ENCODE assay signal across 19 cellular contexts in the genomic region with DNA sequence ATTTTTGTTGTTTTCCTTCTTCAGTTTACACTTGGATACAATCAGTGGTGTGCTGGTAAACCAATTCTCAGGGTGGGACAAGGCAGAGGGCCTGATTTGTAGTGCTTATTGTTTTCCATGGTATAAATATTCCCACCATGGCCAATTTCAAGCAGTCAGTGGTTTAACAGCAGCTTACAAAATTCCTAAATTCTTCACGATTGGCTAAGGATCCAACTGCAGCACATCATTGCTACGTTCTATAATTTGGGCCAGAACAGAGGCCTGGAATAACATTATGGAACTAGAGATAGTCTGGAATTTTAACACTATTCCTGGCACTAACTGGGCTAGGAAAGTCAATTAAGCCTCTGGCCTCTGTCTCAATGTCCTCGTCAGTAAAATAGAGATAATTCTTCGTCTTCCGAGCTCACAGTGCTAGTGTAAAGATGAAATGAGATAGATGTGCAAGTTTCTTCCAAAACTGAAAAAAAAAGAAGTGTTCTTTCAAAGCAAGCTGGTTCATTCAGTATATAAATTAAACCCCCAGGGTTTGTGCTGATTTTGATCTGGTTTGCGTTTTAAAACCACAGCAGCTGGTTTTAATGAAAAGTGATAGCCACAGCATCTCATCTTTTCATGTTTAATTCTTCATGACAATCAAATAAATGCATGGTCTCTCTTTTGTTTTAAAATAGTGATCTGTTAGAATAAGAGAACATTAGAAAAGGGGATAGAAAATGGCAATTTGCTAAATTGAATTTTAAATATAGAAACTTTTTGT.
A peak's percentile ranks its signal among the peaks of the same experiment; 100 is the strongest.
DNase-seq lines count a peak whose midpoint lies in the region; FAIRE-seq and TF ChIP-seq lines count a peak whose summit lies in the region.
"Had no signal": no experiment of that assay in that cellular context is flagged by ENCODE, and none has a peak within 500 bp of the region (broad histone marks: within the 10 kb centered on the region; RNA-seq: fewer than 3 reads in every experiment).

No MANE protein-coding gene starts in this region.

- peak overlapping the region in 1 of 2 experiments; percentile 10; a peak in 1 of 4 replicates for H3K27ac ChIP-seq in SK-N-SH (ENCODE audit: low read depth in 2 of 2, low read length in 1 of 2)
- H3K27ac ChIP-seq: 22Rv1 had no signal

- CTCF ChIA-PET in SK-N-SH (lab: Yijun Ruan, JAX) = interaction anchor here (1.2 to 1.3 kb wide), 2 partner anchors 24 to 31 kb away, joined by 3 read pairs; no protein-coding TSS in a partner anchor

- WGBS in SK-N-SH (ENCODE audit: low lambda C conversion rate) = 51% methylated on average over 6 of the region's 6 CpGs

- DNase-seq in NCI-H146 (lab: John Stamatoyannopoulos, UW) (peak; percentile 21), NCI-H146 treated with DMSO at 0.1 percent for 48 hours (lab: John Stamatoyannopoulos, UW; ENCODE audit: unreplicated experiment) (no peak), SK-N-SH (peak; percentile 7), left kidney (ENCODE audit: low read depth, low spot score) (peak; percentile 7), GM12891 (ENCODE audit: insufficient read length, low spot score) (no peak), SW 1271 (lab: John Stamatoyannopoulos, UW) (no peak), NCI-H345 treated with DMSO at 0.1 percent for 48 hours (lab: John Stamatoyannopoulos, UW; ENCODE audit: unreplicated experiment) (no peak)
- DNase-seq in activated CD8-positive, alpha-beta memory T cell treated with anti-CD3 and anti-CD28 coated beads, Interleukin-2, amount 50 U/mL, for 4 hours = no peak
- DNase-seq: C1 segment of cervical spinal cord, NCI-H1048, NCI-H187, NCI-H2171 treated with DMSO at 0.1 percent for 48 hours, NCI-H510A treated with DMSO at 0.1 percent for 48 hours, RPMI8226, T-helper 1 cell had no signal

- peak; percentile 36 to 65; a peak in 3 of 4 replicates for TF ChIP-seq EP300 in SK-N-SH (IDR thresholded peaks at IDR 0.05; ENCODE audit: borderline replicate concordance in 1 of 2, low read depth in 1 of 2, low read length in 1 of 2)

- no peaks in the 10 kb centered on the region; the same call in 1 of the 2 replicates for H3K9me2 ChIP-seq in SK-N-SH

- H3K79me2 ChIP-seq in SK-N-SH (ENCODE audit: insufficient read depth) = peaks cover 38% of the 10 kb centered on the region

- H3K9ac ChIP-seq in SK-N-SH = no peak overlapping the region

- no peak for FAIRE-seq in GM12891 (lab: Jason Lieb, UNC)
- FAIRE-seq: HTR-8/SVneo, K562 had no signal

- H3K27me3 ChIP-seq in SK-N-SH (ENCODE audit: insufficient read depth) = no peaks in the 10 kb centered on the region

- POLR2A ChIA-PET in SK-N-SH (lab: Yijun Ruan, JAX) = no interaction called here

- no peak overlapping the region for H2AFZ ChIP-seq in SK-N-SH (ENCODE audit: low read depth)

- peaks cover 21% of the 10 kb centered on the region for H3F3A ChIP-seq in SK-N-SH (replicated peaks; ENCODE audit: insufficient read depth)

- H4K20me1 ChIP-seq in SK-N-SH (ENCODE audit: insufficient read depth) = no peaks in the 10 kb centered on the region

- peak overlapping the region in 1 of 2 experiments; percentile 3; a peak in 1 of 4 replicates for H3K4me3 ChIP-seq in SK-N-SH (ENCODE audit: low read depth in 2 of 2, low read length in 1 of 2)
- H3K4me3 ChIP-seq: HAP-1, K562 had no signal

- no peak for TF ChIP-seq POLR2A in GM12891 (IDR thresholded peaks at IDR 0.05; ENCODE audit: low read depth, low read length)

- no peak for TF ChIP-seq CTCF in SK-N-SH (IDR thresholded peaks at IDR 0.05)

- no peak for TF ChIP-seq RAD21 in SK-N-SH (IDR thresholded peaks at IDR 0.05; ENCODE audit: low read length)

- no peaks in the 10 kb centered on the region for H3K9me3 ChIP-seq in SK-N-SH
- H3K9me3 ChIP-seq: HAP-1 had no signal

- peaks cover 0 to 4% of the 10 kb centered on the region in 2 experiments; a peak in 2 of 4 replicates for H3K4me1 ChIP-seq in SK-N-SH (ENCODE audit: control insufficient read depth in 1 of 2, insufficient read depth in 2 of 2, low read depth in 1 of 2, low read length in 1 of 2)

- H3K4me2 ChIP-seq in SK-N-SH = peak overlapping the region; percentile 17; the same call in 1 of the 2 replicates

- H3K36me3 ChIP-seq in SK-N-SH (replicated peaks in 1 of 2; ENCODE audit: control insufficient read depth in 1 of 2, insufficient read depth in 2 of 2, low read length in 1 of 2) = peaks cover 0 to 9% of the 10 kb centered on the region in 2 experiments
- H3K36me3 ChIP-seq: HAP-1 had no signal

TF ChIP-seq in SK-N-SH, 30 proteins besides CTCF, POLR2A, EP300 and RAD21 (continues in another document):
- TF ChIP-seq SMC3 (IDR thresholded peaks at IDR 0.05; ENCODE audit: low read depth, low read length) (no peak), NRF1 (IDR thresholded peaks at IDR 0.05; ENCODE audit: low read depth, low read length) (no peak), GABPA (IDR thresholded peaks at IDR 0.05; ENCODE audit: low read depth) (no peak), RFX5 (IDR thresholded peaks at IDR 0.05; ENCODE audit: low read length) (no peak), ELF1 (IDR thresholded peaks at IDR 0.05) (no peak), RXRA (IDR thresholded peaks at IDR 0.05; ENCODE audit: borderline replicate concordance, low read depth) (no peak), MEF2A (IDR thresholded peaks at IDR 0.05; ENCODE audit: borderline replicate concordance, low read depth) (peak; percentile 47; the same call in 1 of the 2 replicates), YY1 (IDR thresholded peaks at IDR 0.05; ENCODE audit: low read depth) (no peak)
- TF ChIP-seq, protein P1, sequence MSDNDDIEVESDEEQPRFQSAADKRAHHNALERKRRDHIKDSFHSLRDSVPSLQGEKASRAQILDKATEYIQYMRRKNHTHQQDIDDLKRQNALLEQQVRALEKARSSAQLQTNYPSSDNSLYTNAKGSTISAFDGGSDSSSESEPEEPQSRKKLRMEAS (IDR thresholded peaks at IDR 0.05; ENCODE audit: low read depth) = no peak; the same call in 1 of the 2 replicates
- TF ChIP-seq, protein P2, sequence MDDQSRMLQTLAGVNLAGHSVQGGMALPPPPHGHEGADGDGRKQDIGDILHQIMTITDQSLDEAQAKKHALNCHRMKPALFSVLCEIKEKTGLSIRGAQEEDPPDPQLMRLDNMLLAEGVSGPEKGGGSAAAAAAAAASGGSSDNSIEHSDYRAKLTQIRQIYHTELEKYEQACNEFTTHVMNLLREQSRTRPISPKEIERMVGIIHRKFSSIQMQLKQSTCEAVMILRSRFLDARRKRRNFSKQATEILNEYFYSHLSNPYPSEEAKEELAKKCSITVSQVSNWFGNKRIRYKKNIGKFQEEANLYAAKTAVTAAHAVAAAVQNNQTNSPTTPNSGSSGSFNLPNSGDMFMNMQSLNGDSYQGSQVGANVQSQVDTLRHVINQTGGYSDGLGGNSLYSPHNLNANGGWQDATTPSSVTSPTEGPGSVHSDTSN (IDR thresholded peaks at IDR 0.05) = peak; percentile 95
- TF ChIP-seq, protein P3, sequence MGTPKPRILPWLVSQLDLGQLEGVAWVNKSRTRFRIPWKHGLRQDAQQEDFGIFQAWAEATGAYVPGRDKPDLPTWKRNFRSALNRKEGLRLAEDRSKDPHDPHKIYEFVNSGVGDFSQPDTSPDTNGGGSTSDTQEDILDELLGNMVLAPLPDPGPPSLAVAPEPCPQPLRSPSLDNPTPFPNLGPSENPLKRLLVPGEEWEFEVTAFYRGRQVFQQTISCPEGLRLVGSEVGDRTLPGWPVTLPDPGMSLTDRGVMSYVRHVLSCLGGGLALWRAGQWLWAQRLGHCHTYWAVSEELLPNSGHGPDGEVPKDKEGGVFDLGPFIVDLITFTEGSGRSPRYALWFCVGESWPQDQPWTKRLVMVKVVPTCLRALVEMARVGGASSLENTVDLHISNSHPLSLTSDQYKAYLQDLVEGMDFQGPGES (IDR thresholded peaks at IDR 0.05; ENCODE audit: low read depth, low read length) = no peak

TF ChIP-seq in GM12891, 5 proteins besides CTCF, POLR2A, EP300 and RAD21:
- TF ChIP-seq TAF1 (IDR thresholded peaks at IDR 0.05; ENCODE audit: low read depth, low read length) (no peak), POU2F2 (IDR thresholded peaks at IDR 0.05; ENCODE audit: low read depth, low read length) (no peak), POLR2AphosphoS5 (IDR thresholded peaks at IDR 0.05; ENCODE audit: low read depth, low read length) (no peak), PAX5 (IDR thresholded peaks at IDR 0.05; ENCODE audit: insufficient read depth, low read length, severe bottlenecking) (no peak), SPI1 (IDR thresholded peaks at IDR 0.05; ENCODE audit: low read depth, low read length) (no peak)

Comparison
In these comparisons a context has a peak if more than half of its experiments do, and no peak if none do; other contexts are left out.
1. DNase-seq: peak in NCI-H146 (single experiment), SK-N-SH (single experiment) and left kidney (single experiment); none in NCI-H146 treated with DMSO at 0.1 percent for 48 hours (single experiment), activated CD8-positive, alpha-beta memory T cell treated with anti-CD3 and anti-CD28 coated beads, Interleukin-2, amount 50 U/mL, for 4 hours (single experiment), GM12891 (single experiment), SW 1271 (0 of 2) and NCI-H345 treated with DMSO at 0.1 percent for 48 hours (single experiment).